ENCODE assay signal across 10 cellular contexts in the genomic region with DNA sequence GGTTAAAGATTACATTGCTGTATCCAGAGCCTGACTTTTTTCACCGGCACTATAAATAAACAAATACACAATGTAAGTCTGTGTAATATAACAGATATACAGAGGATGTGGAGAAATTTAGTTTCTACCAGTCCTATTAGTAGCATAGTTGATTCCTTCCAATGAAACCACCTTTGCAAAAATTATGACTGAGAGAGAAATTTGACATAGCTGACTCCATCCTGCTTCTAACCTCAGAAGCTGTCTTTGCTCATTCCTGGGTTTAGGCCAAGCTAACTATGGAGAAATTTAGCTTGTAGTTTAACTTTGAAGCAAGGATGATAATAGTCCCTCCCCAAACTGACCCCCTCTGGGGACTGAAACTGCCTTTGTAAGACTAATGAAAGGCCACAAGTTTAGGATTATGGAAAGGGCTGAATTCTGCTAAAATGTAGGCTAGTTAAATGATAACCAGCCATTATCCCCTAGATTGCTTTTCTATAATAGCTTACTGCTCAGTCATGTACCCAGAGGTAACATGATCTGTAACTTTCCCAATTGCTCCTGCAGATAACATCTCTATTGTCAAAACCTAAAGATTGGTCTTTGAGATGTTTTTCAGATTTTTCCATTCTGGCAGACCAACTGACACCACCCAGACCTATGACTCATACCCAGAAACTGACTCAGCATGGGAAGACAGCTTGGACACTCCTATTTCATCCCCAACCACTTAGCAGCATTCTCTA.
DNase-seq lines count a peak whose midpoint lies in the region; FAIRE-seq and TF ChIP-seq lines count a peak whose summit lies in the region.
"Had no signal": no experiment of that assay in that cellular context is flagged by ENCODE, and none has a peak within 500 bp of the region (broad histone marks: within the 10 kb centered on the region; RNA-seq: fewer than 3 reads in every experiment).

No MANE protein-coding gene starts in this region.

- H3K4me1 Mint-ChIP-seq in activated T-helper 2 cell treated with anti-CD3 and anti-CD28 coated beads, Interferon-gamma antibody, Interleukin-2, Interleukin-4, amounts not matched to agents 10 μg/mL and 5 μg/mL and 100 μg/mL, durations not matched to agents 14 hours and 24 hours and 36 hours (ENCODE audit: low read depth) = peaks cover 11% of the 10 kb centered on the region

- H3K27me3 Mint-ChIP-seq in activated T-helper 2 cell treated with anti-CD3 and anti-CD28 coated beads, Interferon-gamma antibody, Interleukin-2, Interleukin-4, amounts not matched to agents 10 μg/mL and 5 μg/mL and 100 μg/mL, durations not matched to agents 14 hours and 24 hours and 36 hours (ENCODE audit: low read depth) = no peaks in the 10 kb centered on the region

- FAIRE-seq in GM19239 (lab: Jason Lieb, UNC) (no peak), D721Med (lab: Jason Lieb, UNC) (no peak)

- DNase-seq in AG09319 (ENCODE audit: extremely low read depth, low read depth) (peak; percentile 60), HS-5 (ENCODE audit: low read depth) (peak; percentile 82), iris pigment epithelial cell (ENCODE audit: low read depth) (peak; percentile 91), GM19239 (ENCODE audit: insufficient read length, low spot score) (no peak), DMS153 treated with DMSO at 0.1 percent for 48 hours (lab: John Stamatoyannopoulos, UW; ENCODE audit: unreplicated experiment) (no peak), D721Med (ENCODE audit: insufficient read length, low spot score) (no peak)
- no peak for DNase-seq in activated T-helper 2 cell treated with anti-CD3 and anti-CD28 coated beads, Interferon-gamma antibody, Interleukin-2, Interleukin-4, amounts not matched to agents 10 μg/mL and 5 μg/mL and 100 μg/mL, durations not matched to agents 14 hours and 24 hours and 36 hours (ENCODE audit: low spot score)
- no peak for DNase-seq in stimulated activated CD4-positive, alpha-beta T cell treated with anti-CD3 and anti-CD28 coated beads, Interleukin-4, amount 100 ng/mL, for 1 hour
- DNase-seq: activated CD4-positive, alpha-beta T cell treated with anti-CD3 and anti-CD28 coated beads for 4 hours; nucleus accumbens had no signal

- TF ChIP-seq CTCF in AG09319 (IDR thresholded peaks at IDR 0.05; ENCODE audit: low read depth, low read length) (no peak), D721Med (IDR thresholded peaks at IDR 0.05; ENCODE audit: insufficient read depth, missing control alignments) (no peak)

- H3K4me3 Mint-ChIP-seq in activated T-helper 2 cell treated with anti-CD3 and anti-CD28 coated beads, Interferon-gamma antibody, Interleukin-2, Interleukin-4, amounts not matched to agents 10 μg/mL and 5 μg/mL and 100 μg/mL, durations not matched to agents 14 hours and 24 hours and 36 hours (ENCODE audit: low read depth) = no peak overlapping the region

- intact Hi-C loops in activated T-helper 2 cell treated with anti-CD3 and anti-CD28 coated beads, Interferon-gamma antibody, Interleukin-2, Interleukin-4, amounts not matched to agents 10 μg/mL and 5 μg/mL and 100 μg/mL, durations not matched to agents 14 hours and 24 hours and 36 hours (cut with micrococcal nuclease) = no loop called here

- H3K27ac Mint-ChIP-seq in activated T-helper 2 cell treated with anti-CD3 and anti-CD28 coated beads, Interferon-gamma antibody, Interleukin-2, Interleukin-4, amounts not matched to agents 10 μg/mL and 5 μg/mL and 100 μg/mL, durations not matched to agents 14 hours and 24 hours and 36 hours = peak overlapping the region; percentile 9

- peaks cover 36% of the 10 kb centered on the region for H3K36me3 Mint-ChIP-seq in activated T-helper 2 cell treated with anti-CD3 and anti-CD28 coated beads, Interferon-gamma antibody, Interleukin-2, Interleukin-4, amounts not matched to agents 10 μg/mL and 5 μg/mL and 100 μg/mL, durations not matched to agents 14 hours and 24 hours and 36 hours (ENCODE audit: low read depth)

- peaks cover 23% of the 10 kb centered on the region for H3K9me3 Mint-ChIP-seq in activated T-helper 2 cell treated with anti-CD3 and anti-CD28 coated beads, Interferon-gamma antibody, Interleukin-2, Interleukin-4, amounts not matched to agents 10 μg/mL and 5 μg/mL and 100 μg/mL, durations not matched to agents 14 hours and 24 hours and 36 hours

Comparison
In these comparisons a context has a peak if more than half of its experiments do, and no peak if none do; other contexts are left out.
1. DNase-seq: peak in AG09319 (single experiment), HS-5 (single experiment) and iris pigment epithelial cell (single experiment); none in activated T-helper 2 cell treated with anti-CD3 and anti-CD28 coated beads, Interferon-gamma antibody, Interleukin-2, Interleukin-4, amounts not matched to agents 10 μg/mL and 5 μg/mL and 100 μg/mL, durations not matched to agents 14 hours and 24 hours and 36 hours (single experiment), GM19239 (single experiment), DMS153 treated with DMSO at 0.1 percent for 48 hours (single experiment), stimulated activated CD4-positive, alpha-beta T cell treated with anti-CD3 and anti-CD28 coated beads, Interleukin-4, amount 100 ng/mL, for 1 hour (single experiment) and D721Med (single experiment).